Comparison of ENCODE assay signal across 13 cellular contexts in the genomic region with DNA sequence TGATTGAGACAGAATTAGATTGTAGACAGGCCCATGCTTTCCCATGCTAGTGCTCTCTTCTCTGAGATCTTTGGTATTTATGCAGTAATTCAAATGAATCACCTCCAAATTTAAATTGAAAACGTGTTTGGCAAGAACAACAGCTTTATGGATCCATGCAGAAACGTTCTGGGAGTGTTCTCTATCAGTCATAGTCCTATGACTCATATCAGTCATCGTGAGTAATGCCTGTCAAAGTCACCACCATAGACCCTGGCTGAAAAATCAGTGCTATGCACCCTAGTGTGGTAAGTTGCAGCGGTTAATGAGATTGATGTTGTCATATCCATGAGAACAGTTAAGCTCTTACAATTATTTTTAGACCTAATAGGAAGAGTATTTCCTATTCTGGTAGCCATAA.
DNase-seq lines count a peak whose midpoint lies in the region; ATAC-seq and TF ChIP-seq lines count a peak whose summit lies in the region.
"Had no signal": no experiment of that assay in that cellular context is flagged by ENCODE, and none has a peak within 500 bp of the region (broad histone marks: within the 10 kb centered on the region; RNA-seq: fewer than 3 reads in every experiment).

No MANE protein-coding gene starts in this region.

- no peak for ATAC-seq in HG03354 (IDR thresholded peaks at IDR 0.05; ENCODE audit: poor library complexity, severe bottlenecking, unreplicated experiment)
- no peak for ATAC-seq in HG02973 (IDR thresholded peaks at IDR 0.05; ENCODE audit: unreplicated experiment)
- ATAC-seq: upper lobe of right lung had no signal

- DNase-seq in A673 (ENCODE audit: low spot score) (peak; percentile 37), HS-27A (ENCODE audit: low read depth) (peak; percentile 86), amniotic epithelial cell (ENCODE audit: low read depth) (peak; percentile 92), iris pigment epithelial cell (ENCODE audit: low read depth) (peak; percentile 95), NCI-H1930 (lab: John Stamatoyannopoulos, UW) (no peak), NCI-H2107 (lab: John Stamatoyannopoulos, UW) (no peak)
- DNase-seq: colonic mucosa, NCI-H2171 treated with DMSO at 0.1 percent for 48 hours, occipital lobe, T-helper 9 cell, upper lobe of right lung had no signal

- H3K36me3 ChIP-seq in A673 (ENCODE audit: insufficient read depth, low read length, poor library complexity, severe bottlenecking) = no peaks in the 10 kb centered on the region
- H3K36me3 ChIP-seq: colonic mucosa, upper lobe of right lung had no signal

- no peak overlapping the region for H3K27ac ChIP-seq in A673 (ENCODE audit: low read depth, low read length, poor library complexity, severe bottlenecking)
- H3K27ac ChIP-seq: colonic mucosa, upper lobe of right lung had no signal

- POLR2A ChIA-PET in A673 (lab: Charles Lee; ENCODE audit: low non-redundant PET) = no interaction called here

- H3K4me3 ChIP-seq in A673 (ENCODE audit: low read depth, low read length, poor library complexity, severe bottlenecking) = no peak overlapping the region
- H3K4me3 ChIP-seq: colonic mucosa, upper lobe of right lung had no signal

- TF ChIP-seq CTCF in A673 (conservative IDR thresholded peaks at IDR 0.05; ENCODE audit: low read depth, low read length) = no peak

- no peaks in the 10 kb centered on the region for H3K4me1 ChIP-seq in A673 (ENCODE audit: insufficient read depth, low read length, poor library complexity, severe bottlenecking)
- H3K4me1 ChIP-seq: colonic mucosa, upper lobe of right lung had no signal

- no TSS peak for BruUV-seq in A673 (replicated peaks; lab: Mats Ljungman, UMichigan)

- H3K27me3 ChIP-seq in A673 (replicated peaks; ENCODE audit: insufficient read depth, low read depth, low read length, poor library complexity) = no peaks in the 10 kb centered on the region
- H3K27me3 ChIP-seq: colonic mucosa, upper lobe of right lung had no signal

- intact Hi-C loops in A673 (cut with micrococcal nuclease; ENCODE audit: unreplicated experiment) = no loop called here

- H3K9me3 ChIP-seq in A673 (ENCODE audit: low read depth, low read length, poor library complexity, severe bottlenecking) = no peaks in the 10 kb centered on the region
- H3K9me3 ChIP-seq: colonic mucosa, upper lobe of right lung had no signal

- CTCF ChIA-PET in A673 (lab: Charles Lee) = no interaction called here

Comparison
In these comparisons a context has a peak if more than half of its experiments do, and no peak if none do; other contexts are left out.
1. DNase-seq: peak in A673 (single experiment), HS-27A (single experiment), amniotic epithelial cell (single experiment) and iris pigment epithelial cell (single experiment); none in NCI-H1930 (0 of 2) and NCI-H2107 (single experiment).